Comparison of ENCODE assay signal across 12 cellular contexts in the genomic region with DNA sequence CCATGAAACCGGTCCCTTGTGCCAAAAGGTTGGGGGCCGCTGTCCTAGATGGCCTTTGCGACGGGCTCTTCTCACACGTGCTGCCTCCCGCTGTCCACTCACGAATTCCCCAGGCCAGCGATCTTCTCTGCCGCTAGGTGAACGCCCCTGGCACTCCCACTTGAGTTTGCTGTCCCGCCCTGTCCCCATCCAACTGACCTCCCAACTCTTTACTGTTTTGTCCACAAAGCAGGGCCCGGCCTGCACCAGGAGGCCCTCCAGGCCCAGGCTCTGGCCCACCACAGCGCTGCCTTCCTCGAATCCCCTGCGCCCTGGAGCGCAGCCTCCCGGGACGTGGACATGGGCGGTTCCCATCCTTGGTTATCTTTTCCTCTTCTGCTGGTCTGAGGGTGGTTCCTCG.
DNase-seq lines count a peak whose midpoint lies in the region; ATAC-seq and TF ChIP-seq lines count a peak whose summit lies in the region.
"Had no signal": no experiment of that assay in that cellular context is flagged by ENCODE, and none has a peak within 500 bp of the region (broad histone marks: within the 10 kb centered on the region; RNA-seq: fewer than 3 reads in every experiment).

No MANE protein-coding gene starts in this region.

- H3K36me3 ChIP-seq in BLaER1 treated with 17β-estradiol and CSF1 and Interleukin-3, amounts not matched to agents 10 nM and 100 nM, result no peaks in the 10 kb centered on the region
- H3K36me3 ChIP-seq in Panc1 (ENCODE audit: control insufficient read depth, insufficient read depth, low read length) (no peaks in the 10 kb centered on the region), neuronal stem cell (replicated peaks in 1 of 2; ENCODE audit: control insufficient read depth in 2 of 2, insufficient read depth in 2 of 2, low read length in 2 of 2) (no peaks in the 10 kb centered on the region)

- H2BK120ac ChIP-seq in neuronal stem cell (ENCODE audit: low read depth, low read length), result no peak overlapping the region

- no peaks in the 10 kb centered on the region for H3K9me3 Mint-ChIP-seq in type B pancreatic cell

- in situ Hi-C loops in Panc1 (cut with HindIII; ENCODE audit: low pct_unique_long_range_greater_than_20kb, low sequenced_read_pairs), result no loop called here

- DNase-seq in Panc1 (ENCODE audit: low read depth, low spot score) (no peak), neuronal stem cell (ENCODE audit: low spot score) (no peak), type B pancreatic cell (ENCODE audit: extremely low spot score, unreplicated experiment) (no peak), GM19238 (ENCODE audit: insufficient read length, low spot score) (no peak), MV-4-11 (lab: John Stamatoyannopoulos, UW) (no peak)
- DNase-seq: ACHN; CD4-positive, alpha-beta memory T cell; KBM-7 had no signal

- BruUV-seq in Panc1 (replicated peaks; lab: Mats Ljungman, UMichigan), result no TSS peak

- WGBS in neuronal stem cell (ENCODE audit: extremely low coverage in 2 of 2, insufficient read length in 2 of 2, insufficient replicate concordance in 1 of 2), 2 donors, result no CpG with 5 or more reads among the region's 20 CpGs

- POLR2A ChIA-PET in Panc1 (lab: Charles Lee), result no interaction called here

- H3K9me3 ChIP-seq in BLaER1 treated with 17β-estradiol and CSF1 and Interleukin-3, amounts not matched to agents 10 nM and 100 nM (replicated peaks in 1 of 11), result no peaks in the 10 kb centered on the region
- H3K9me3 ChIP-seq in Panc1 (ENCODE audit: control insufficient read depth, insufficient read depth, low read depth, low read length) (no peaks in the 10 kb centered on the region), neuronal stem cell (replicated peaks in 1 of 2; ENCODE audit: control insufficient read depth in 2 of 2, insufficient read depth in 1 of 2, low read depth in 1 of 2, low read length in 2 of 2) (no peaks in the 10 kb centered on the region)

- intact Hi-C loops in Panc1 (cut with micrococcal nuclease; ENCODE audit: unreplicated experiment), result no loop called here

- H3K36me3 Mint-ChIP-seq in type B pancreatic cell, result no peaks in the 10 kb centered on the region
- H3K36me3 Mint-ChIP-seq: CD4-positive, alpha-beta memory T cell had no signal

- H4K20me1 ChIP-seq in BLaER1 treated with 17β-estradiol and CSF1 and Interleukin-3, amounts not matched to agents 10 nM and 100 nM, result peaks cover 0 to 5% (median 0%) of the 10 kb centered on the region in 11 experiments; a peak in 1 of 22 replicates

- peak overlapping the region; percentile 53 for H3K18ac ChIP-seq in neuronal stem cell (ENCODE audit: low read length)

- peak overlapping the region; percentile 8 for H2AK5ac ChIP-seq in neuronal stem cell (ENCODE audit: low read depth, low read length)

- no peak for TF ChIP-seq CTCF in Panc1 (IDR thresholded peaks at IDR 0.05)
- no peak for TF ChIP-seq CTCF in type B pancreatic cell (conservative IDR thresholded peaks at IDR 0.05)

- H3K4me2 ChIP-seq in BLaER1 treated with 17β-estradiol and CSF1 and Interleukin-3, amounts not matched to agents 10 nM and 100 nM, result peak overlapping the region in 10 of 11 experiments; percentile 3 to 94 (median 76); a peak in 18 of 22 replicates
- no peak overlapping the region for H3K4me2 ChIP-seq in neuronal stem cell (ENCODE audit: insufficient read depth, low read length, poor library complexity, severe bottlenecking)

- peak overlapping the region; percentile 48 for H3K27ac Mint-ChIP-seq in type B pancreatic cell
- H3K27ac Mint-ChIP-seq: CD4-positive, alpha-beta memory T cell had no signal

- H3K4me3 Mint-ChIP-seq in type B pancreatic cell, result no peak overlapping the region
- H3K4me3 Mint-ChIP-seq: CD4-positive, alpha-beta memory T cell had no signal

- no peak overlapping the region for H3K4me3 ChIP-seq in BLaER1 treated with 17β-estradiol and CSF1 and Interleukin-3, amounts not matched to agents 10 nM and 100 nM
- no peak overlapping the region for H3K4me3 ChIP-seq in Panc1 (ENCODE audit: low read depth in 2 of 2, low read length in 2 of 2)
- H3K4me3 ChIP-seq in neuronal stem cell (ENCODE audit: low read length in 2 of 2), result no peak overlapping the region

- peaks cover 15 to 98% (median 87%) of the 10 kb centered on the region in 10 experiments for H3K4me1 ChIP-seq in BLaER1 treated with 17β-estradiol and CSF1 and Interleukin-3, amounts not matched to agents 10 nM and 100 nM
- H3K4me1 ChIP-seq in Panc1 (ENCODE audit: control insufficient read depth, insufficient read depth, low read length) (peaks cover 12% of the 10 kb centered on the region), neuronal stem cell (ENCODE audit: control insufficient read depth in 2 of 2, insufficient read depth in 1 of 2, low read depth in 1 of 2, low read length in 2 of 2) (peaks cover 0 to 5% of the 10 kb centered on the region in 2 donors)

- H2BK5ac ChIP-seq in neuronal stem cell (ENCODE audit: low read length), result no peak overlapping the region

- no peak overlapping the region for H3K4ac ChIP-seq in neuronal stem cell (ENCODE audit: low read length)

- H3K14ac ChIP-seq in neuronal stem cell (ENCODE audit: low read length), result no peak overlapping the region

- H2BK15ac ChIP-seq in neuronal stem cell (ENCODE audit: low read length), result no peak overlapping the region

- H3K27me3 ChIP-seq in BLaER1 treated with 17β-estradiol and CSF1 and Interleukin-3, amounts not matched to agents 10 nM and 100 nM, result peaks cover 0 to 39% (median 0%) of the 10 kb centered on the region in 11 experiments; a peak in 5 of 22 replicates
- H3K27me3 ChIP-seq in Panc1 (ENCODE audit: control insufficient read depth, insufficient read depth, low read length) (no peaks in the 10 kb centered on the region), neuronal stem cell (ENCODE audit: control insufficient read depth in 3 of 3, insufficient read depth in 3 of 3, low read depth in 1 of 3, low read length in 3 of 3) (no peaks in the 10 kb centered on the region)

- H3K4me1 Mint-ChIP-seq in type B pancreatic cell (ENCODE audit: unreplicated experiment), result peaks cover 18% of the 10 kb centered on the region

- H4K8ac ChIP-seq in neuronal stem cell (ENCODE audit: low read depth, low read length), result no peak overlapping the region

- peak overlapping the region in 2 of 11 experiments; percentile 29 to 42; a peak in 2 of 22 replicates for H3K27ac ChIP-seq in BLaER1 treated with 17β-estradiol and CSF1 and Interleukin-3, amounts not matched to agents 10 nM and 100 nM
- H3K27ac ChIP-seq in Panc1 (ENCODE audit: low read length), result 0 out of 2 replicates have a peak overlapping the region, but pooled peaks have one; percentile 23
- H3K27ac ChIP-seq in neuronal stem cell (replicated peaks; ENCODE audit: low read length), result no peak overlapping the region
- H3K27ac ChIP-seq: C4-2B had no signal

- ATAC-seq in Panc1 (no peak), HG02678 (IDR thresholded peaks at IDR 0.05; ENCODE audit: unreplicated experiment) (no peak)
- ATAC-seq: HCT116 had no signal

- no peaks in the 10 kb centered on the region for H3K79me1 ChIP-seq in neuronal stem cell (ENCODE audit: low read depth, low read length)

- no peak overlapping the region for H2AFZ ChIP-seq in neuronal stem cell (ENCODE audit: low read length)

- H3K9ac ChIP-seq in BLaER1 treated with 17β-estradiol and CSF1 and Interleukin-3, amounts not matched to agents 10 nM and 100 nM, result peak overlapping the region in 4 of 11 experiments; percentile 40 to 56 (median 47); a peak in 6 of 22 replicates
- H3K9ac ChIP-seq in neuronal stem cell (ENCODE audit: low read depth, low read length, poor library complexity), result no peak overlapping the region

- peaks cover 10% of the 10 kb centered on the region for H3K27me3 Mint-ChIP-seq in type B pancreatic cell
- H3K27me3 Mint-ChIP-seq: CD4-positive, alpha-beta memory T cell had no signal

- CTCF ChIA-PET in Panc1 (lab: Charles Lee), result no interaction called here

- H3K23ac ChIP-seq in neuronal stem cell (ENCODE audit: low read depth, low read length, poor library complexity), result no peak overlapping the region

- H4K91ac ChIP-seq in neuronal stem cell (ENCODE audit: low read depth, low read length, poor library complexity), result no peak overlapping the region

- H2BK12ac ChIP-seq in neuronal stem cell (ENCODE audit: low read length), result no peak overlapping the region
